Comparison of ENCODE assay signal across 1 cellular context in genomic region chr9:105191508-105192118, GRCh38.
A peak's percentile ranks its signal among the peaks of the same experiment; 100 is the strongest.
TF ChIP-seq lines count a peak whose summit lies in the region.

No MANE protein-coding gene starts in this region.

TF ChIP-seq in HepG2, 621 proteins besides CTCF, POLR2A, EP300 and RAD21 (continued from another document and continues in another):
- TF ChIP-seq, protein P1, sequence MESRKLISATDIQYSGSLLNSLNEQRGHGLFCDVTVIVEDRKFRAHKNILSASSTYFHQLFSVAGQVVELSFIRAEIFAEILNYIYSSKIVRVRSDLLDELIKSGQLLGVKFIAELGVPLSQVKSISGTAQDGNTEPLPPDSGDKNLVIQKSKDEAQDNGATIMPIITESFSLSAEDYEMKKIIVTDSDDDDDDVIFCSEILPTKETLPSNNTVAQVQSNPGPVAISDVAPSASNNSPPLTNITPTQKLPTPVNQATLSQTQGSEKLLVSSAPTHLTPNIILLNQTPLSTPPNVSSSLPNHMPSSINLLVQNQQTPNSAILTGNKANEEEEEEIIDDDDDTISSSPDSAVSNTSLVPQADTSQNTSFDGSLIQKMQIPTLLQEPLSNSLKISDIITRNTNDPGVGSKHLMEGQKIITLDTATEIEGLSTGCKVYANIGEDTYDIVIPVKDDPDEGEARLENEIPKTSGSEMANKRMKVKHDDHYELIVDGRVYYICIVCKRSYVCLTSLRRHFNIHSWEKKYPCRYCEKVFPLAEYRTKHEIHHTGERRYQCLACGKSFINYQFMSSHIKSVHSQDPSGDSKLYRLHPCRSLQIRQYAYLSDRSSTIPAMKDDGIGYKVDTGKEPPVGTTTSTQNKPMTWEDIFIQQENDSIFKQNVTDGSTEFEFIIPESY (CRISPR knock-in tag; IDR thresholded peaks at IDR 0.05): peak; percentile 71
- TF ChIP-seq ZMYM4 (CRISPR knock-in tag; IDR thresholded peaks at IDR 0.05) (0 out of 2 replicates have a peak, but pooled peaks have one; percentile 58), HNF4A (CRISPR knock-in tag; IDR thresholded peaks at IDR 0.05) (peak; percentile 95), HOXA3 (CRISPR knock-in tag; IDR thresholded peaks at IDR 0.05) (peak; percentile 36; the same call in 1 of the 2 replicates), BRD4 (CRISPR knock-in tag; IDR thresholded peaks at IDR 0.05) (no peak), NFE2L1 (CRISPR knock-in tag; IDR thresholded peaks at IDR 0.05; ENCODE audit: borderline replicate concordance) (no peak), TSC22D2 (CRISPR knock-in tag; IDR thresholded peaks at IDR 0.05; ENCODE audit: borderline replicate concordance) (no peak), RARA (CRISPR knock-in tag; IDR thresholded peaks at IDR 0.05) (peak; percentile 94), TCF7 (IDR thresholded peaks at IDR 0.05; ENCODE audit: low read depth) (peak; percentile 63; the same call in 1 of the 2 replicates), THAP11 (CRISPR knock-in tag; IDR thresholded peaks at IDR 0.05) (peak; percentile 63), ZSCAN29 (CRISPR knock-in tag; conservative IDR thresholded peaks at IDR 0.05) (0 out of 2 replicates have a peak, but pooled peaks have one; percentile 46), GFI1 (CRISPR knock-in tag; IDR thresholded peaks at IDR 0.05; ENCODE audit: borderline replicate concordance) (0 out of 2 replicates have a peak, but pooled peaks have one; percentile 12), ISL2 (CRISPR knock-in tag; IDR thresholded peaks at IDR 0.05) (peak; percentile 79), STAG1 (CRISPR knock-in tag; IDR thresholded peaks at IDR 0.05) (no peak), TFE3 (CRISPR knock-in tag; IDR thresholded peaks at IDR 0.05) (0 out of 2 replicates have a peak, but pooled peaks have one; percentile 49), CBFB (CRISPR knock-in tag; IDR thresholded peaks at IDR 0.05) (peak; percentile 99), SIX4 (CRISPR knock-in tag; IDR thresholded peaks at IDR 0.05) (peak; percentile 81), KMT2B (CRISPR knock-in tag; IDR thresholded peaks at IDR 0.05) (0 out of 2 replicates have a peak, but pooled peaks have one; percentile 19), KAT8 (CRISPR knock-in tag; IDR thresholded peaks at IDR 0.05) (peak; percentile 73), KMT2A (CRISPR knock-in tag; IDR thresholded peaks at IDR 0.05) (0 out of 2 replicates have a peak, but pooled peaks have one; percentile 47), SKI (IDR thresholded peaks at IDR 0.05; ENCODE audit: partially characterized antibody) (peak; percentile 95), ZNF143 (CRISPR knock-in tag; IDR thresholded peaks at IDR 0.05) (no peak), IRF2 (CRISPR knock-in tag; IDR thresholded peaks at IDR 0.05) (0 out of 2 replicates have a peak, but pooled peaks have one; percentile 52), ZNF292 (CRISPR knock-in tag; IDR thresholded peaks at IDR 0.05; ENCODE audit: borderline replicate concordance, low read depth) (no peak), REPIN1 (CRISPR knock-in tag; IDR thresholded peaks at IDR 0.05; ENCODE audit: borderline replicate concordance, low read depth) (0 out of 2 replicates have a peak, but pooled peaks have one; percentile 22), CEBPB (IDR thresholded peaks at IDR 0.05; ENCODE audit: borderline replicate concordance, low read depth, low read length) (peak; percentile 94), RCOR2 (CRISPR knock-in tag; IDR thresholded peaks at IDR 0.05) (peak; percentile 79), ZNF83 (CRISPR knock-in tag; IDR thresholded peaks at IDR 0.05; ENCODE audit: borderline replicate concordance) (no peak)
- TF ChIP-seq, protein P2, sequence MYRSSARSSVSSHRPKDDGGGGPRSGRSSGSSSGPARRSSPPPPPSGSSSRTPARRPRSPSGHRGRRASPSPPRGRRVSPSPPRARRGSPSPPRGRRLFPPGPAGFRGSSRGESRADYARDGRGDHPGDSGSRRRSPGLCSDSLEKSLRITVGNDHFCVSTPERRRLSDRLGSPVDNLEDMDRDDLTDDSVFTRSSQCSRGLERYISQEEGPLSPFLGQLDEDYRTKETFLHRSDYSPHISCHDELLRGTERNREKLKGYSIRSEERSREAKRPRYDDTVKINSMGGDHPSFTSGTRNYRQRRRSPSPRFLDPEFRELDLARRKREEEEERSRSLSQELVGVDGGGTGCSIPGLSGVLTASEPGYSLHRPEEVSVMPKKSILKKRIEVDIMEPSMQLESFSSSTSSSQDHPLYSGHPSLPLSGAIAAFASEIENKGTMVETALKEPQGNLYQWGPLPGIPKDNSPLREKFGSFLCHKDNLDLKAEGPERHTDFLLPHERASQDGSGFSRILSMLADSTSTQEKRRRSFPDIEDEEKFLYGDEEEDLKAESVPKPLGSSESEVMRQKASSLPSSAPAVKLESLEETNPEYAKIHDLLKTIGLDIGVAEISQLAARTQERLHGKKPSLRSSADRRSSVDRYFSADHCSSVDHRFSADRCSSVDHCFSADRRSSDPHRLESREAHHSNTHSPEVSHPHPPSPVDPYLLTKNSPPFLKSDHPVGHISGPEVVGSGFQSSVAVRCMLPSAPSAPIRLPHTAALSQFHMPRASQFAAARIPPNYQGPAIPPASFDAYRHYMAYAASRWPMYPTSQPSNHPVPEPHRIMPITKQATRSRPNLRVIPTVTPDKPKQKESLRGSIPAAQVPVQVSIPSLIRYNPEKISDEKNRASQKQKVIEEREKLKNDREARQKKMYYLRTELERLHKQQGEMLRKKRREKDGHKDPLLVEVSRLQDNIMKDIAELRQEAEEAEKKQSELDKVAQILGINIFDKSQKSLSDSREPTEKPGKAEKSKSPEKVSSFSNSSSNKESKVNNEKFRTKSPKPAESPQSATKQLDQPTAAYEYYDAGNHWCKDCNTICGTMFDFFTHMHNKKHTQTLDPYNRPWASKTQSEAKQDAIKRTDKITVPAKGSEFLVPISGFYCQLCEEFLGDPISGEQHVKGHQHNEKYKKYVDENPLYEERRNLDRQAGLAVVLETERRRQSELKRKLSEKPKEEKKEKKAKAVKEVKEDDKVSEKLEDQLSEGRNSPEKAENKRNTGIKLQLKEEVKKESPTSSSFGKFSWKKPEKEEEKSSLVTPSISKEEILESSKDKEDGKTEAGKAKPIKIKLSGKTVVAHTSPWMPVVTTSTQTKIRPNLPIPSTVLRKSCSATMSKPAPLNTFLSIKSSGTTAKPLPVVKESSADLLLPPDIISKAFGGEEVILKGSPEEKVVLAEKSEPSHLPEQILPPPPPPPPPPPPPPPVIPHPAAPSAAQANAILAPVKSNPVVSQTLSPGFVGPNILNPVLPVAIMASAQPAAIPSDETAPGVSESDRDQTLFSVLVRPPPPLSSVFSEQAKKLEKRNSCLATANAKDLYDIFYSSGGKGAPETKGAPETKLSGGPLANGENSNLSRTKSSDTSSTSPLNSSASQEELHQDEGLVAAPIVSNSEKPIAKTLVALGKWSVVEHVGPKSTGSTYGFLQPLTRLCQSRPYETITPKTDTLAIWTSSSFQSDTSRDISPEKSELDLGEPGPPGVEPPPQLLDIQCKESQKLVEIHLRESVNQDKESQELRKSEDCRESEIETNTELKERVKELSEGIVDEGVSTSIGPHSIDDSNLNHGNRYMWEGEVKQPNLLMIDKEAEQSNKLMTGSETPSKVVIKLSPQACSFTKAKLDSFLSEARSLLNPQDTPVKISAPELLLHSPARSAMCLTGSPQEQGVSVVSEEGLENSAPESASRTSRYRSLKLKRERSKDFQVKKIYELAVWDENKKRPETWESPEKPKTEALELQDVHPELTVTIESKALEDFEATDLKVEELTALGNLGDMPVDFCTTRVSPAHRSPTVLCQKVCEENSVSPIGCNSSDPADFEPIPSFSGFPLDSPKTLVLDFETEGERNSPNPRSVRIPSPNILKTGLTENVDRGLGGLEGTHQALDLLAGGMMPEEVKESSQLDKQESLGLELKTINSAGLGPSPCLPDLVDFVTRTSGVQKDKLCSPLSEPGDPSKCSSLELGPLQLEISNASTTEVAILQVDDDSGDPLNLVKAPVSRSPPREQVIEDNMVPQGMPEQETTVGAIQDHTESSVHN (CRISPR knock-in tag; IDR thresholded peaks at IDR 0.05): no peak
- TF ChIP-seq, protein P3, sequence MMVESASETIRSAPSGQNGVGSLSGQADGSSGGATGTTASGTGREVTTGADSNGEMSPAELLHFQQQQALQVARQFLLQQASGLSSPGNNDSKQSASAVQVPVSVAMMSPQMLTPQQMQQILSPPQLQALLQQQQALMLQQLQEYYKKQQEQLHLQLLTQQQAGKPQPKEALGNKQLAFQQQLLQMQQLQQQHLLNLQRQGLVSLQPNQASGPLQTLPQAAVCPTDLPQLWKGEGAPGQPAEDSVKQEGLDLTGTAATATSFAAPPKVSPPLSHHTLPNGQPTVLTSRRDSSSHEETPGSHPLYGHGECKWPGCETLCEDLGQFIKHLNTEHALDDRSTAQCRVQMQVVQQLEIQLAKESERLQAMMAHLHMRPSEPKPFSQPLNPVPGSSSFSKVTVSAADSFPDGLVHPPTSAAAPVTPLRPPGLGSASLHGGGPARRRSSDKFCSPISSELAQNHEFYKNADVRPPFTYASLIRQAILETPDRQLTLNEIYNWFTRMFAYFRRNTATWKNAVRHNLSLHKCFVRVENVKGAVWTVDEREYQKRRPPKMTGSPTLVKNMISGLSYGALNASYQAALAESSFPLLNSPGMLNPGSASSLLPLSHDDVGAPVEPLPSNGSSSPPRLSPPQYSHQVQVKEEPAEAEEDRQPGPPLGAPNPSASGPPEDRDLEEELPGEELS (CRISPR knock-in tag; IDR thresholded peaks at IDR 0.05): peak; percentile 74
- TF ChIP-seq, protein P4, sequence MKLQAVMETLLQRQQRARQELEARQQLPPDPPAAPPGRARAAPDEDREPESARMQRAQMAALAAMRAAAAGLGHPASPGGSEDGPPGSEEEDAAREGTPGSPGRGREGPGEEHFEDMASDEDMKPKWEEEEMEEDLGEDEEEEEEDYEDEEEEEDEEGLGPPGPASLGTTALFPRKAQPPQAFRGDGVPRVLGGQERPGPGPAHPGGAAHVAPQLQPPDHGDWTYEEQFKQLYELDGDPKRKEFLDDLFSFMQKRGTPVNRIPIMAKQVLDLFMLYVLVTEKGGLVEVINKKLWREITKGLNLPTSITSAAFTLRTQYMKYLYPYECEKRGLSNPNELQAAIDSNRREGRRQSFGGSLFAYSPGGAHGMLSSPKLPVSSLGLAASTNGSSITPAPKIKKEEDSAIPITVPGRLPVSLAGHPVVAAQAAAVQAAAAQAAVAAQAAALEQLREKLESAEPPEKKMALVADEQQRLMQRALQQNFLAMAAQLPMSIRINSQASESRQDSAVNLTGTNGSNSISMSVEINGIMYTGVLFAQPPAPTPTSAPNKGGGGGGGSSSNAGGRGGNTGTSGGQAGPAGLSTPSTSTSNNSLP (IDR thresholded peaks at IDR 0.05; ENCODE audit: low read depth, low read length): 0 out of 2 replicates have a peak, but pooled peaks have one; percentile 41
- TF ChIP-seq, protein P5, sequence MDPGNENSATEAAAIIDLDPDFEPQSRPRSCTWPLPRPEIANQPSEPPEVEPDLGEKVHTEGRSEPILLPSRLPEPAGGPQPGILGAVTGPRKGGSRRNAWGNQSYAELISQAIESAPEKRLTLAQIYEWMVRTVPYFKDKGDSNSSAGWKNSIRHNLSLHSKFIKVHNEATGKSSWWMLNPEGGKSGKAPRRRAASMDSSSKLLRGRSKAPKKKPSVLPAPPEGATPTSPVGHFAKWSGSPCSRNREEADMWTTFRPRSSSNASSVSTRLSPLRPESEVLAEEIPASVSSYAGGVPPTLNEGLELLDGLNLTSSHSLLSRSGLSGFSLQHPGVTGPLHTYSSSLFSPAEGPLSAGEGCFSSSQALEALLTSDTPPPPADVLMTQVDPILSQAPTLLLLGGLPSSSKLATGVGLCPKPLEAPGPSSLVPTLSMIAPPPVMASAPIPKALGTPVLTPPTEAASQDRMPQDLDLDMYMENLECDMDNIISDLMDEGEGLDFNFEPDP (CRISPR knock-in tag; conservative IDR thresholded peaks at IDR 0.05): 0 out of 2 replicates have a peak, but pooled peaks have one; percentile 48
- TF ChIP-seq, protein P6, sequence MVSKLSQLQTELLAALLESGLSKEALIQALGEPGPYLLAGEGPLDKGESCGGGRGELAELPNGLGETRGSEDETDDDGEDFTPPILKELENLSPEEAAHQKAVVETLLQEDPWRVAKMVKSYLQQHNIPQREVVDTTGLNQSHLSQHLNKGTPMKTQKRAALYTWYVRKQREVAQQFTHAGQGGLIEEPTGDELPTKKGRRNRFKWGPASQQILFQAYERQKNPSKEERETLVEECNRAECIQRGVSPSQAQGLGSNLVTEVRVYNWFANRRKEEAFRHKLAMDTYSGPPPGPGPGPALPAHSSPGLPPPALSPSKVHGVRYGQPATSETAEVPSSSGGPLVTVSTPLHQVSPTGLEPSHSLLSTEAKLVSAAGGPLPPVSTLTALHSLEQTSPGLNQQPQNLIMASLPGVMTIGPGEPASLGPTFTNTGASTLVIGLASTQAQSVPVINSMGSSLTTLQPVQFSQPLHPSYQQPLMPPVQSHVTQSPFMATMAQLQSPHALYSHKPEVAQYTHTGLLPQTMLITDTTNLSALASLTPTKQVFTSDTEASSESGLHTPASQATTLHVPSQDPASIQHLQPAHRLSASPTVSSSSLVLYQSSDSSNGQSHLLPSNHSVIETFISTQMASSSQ (IDR thresholded peaks at IDR 0.05; ENCODE audit: low read depth): peak; percentile 61
- TF ChIP-seq, protein P6 (CRISPR knock-in tag; IDR thresholded peaks at IDR 0.05; ENCODE audit: borderline replicate concordance): peak; percentile 53; the same call in 1 of the 2 replicates
